15 cellular contexts compared by ENCODE assay signal in the genomic region with DNA sequence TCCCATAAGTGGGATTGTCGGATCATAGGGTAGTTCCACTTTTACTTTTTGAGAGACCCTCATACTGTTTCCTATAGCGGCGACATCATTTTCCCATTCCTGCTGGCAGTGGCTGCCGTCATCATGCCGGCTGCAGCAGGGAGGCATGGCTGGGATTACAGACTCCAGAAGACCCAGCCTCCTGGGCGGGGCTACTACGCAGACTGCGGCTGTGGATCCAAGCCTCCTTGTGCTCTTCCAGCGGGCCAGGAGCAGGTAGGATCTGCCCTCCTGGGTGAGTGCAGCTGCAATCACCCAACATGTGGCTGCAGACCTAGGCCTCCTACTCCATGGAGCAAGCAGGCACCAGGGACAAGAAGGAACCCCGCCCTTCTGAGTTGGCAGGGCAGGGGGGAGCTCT.
DNase-seq lines count a peak whose midpoint lies in the region; ATAC-seq and TF ChIP-seq lines count a peak whose summit lies in the region.
"Had no signal": no experiment of that assay in that cellular context is flagged by ENCODE, and none has a peak within 500 bp of the region (broad histone marks: within the 10 kb centered on the region; RNA-seq: fewer than 3 reads in every experiment).

No MANE protein-coding gene starts in this region.

- intact Hi-C loops in activated CD4-positive, alpha-beta T cell treated with anti-CD3 and anti-CD28 coated beads, Interleukin-2, amount 10 ng/mL, durations not matched to agents 24 days and 14 days (cut with micrococcal nuclease) = no loop called here
- intact Hi-C loops in activated CD4-positive, alpha-beta T cell treated with anti-CD3 and anti-CD28 coated beads for 36 hours (cut with DNase I, micrococcal nuclease) = no loop called here
- intact Hi-C loops in MCF 10A (cut with micrococcal nuclease) = no loop called here

- peak overlapping the region; percentile 72 for H2AFZ ChIP-seq in neural progenitor cell (replicated peaks)

- CTCF ChIA-PET in activated CD4-positive, alpha-beta T cell treated with anti-CD3 and anti-CD28 coated beads for 36 hours (lab: Charles Lee) = no interaction called here
- CTCF ChIA-PET in WTC11 (lab: Charles Lee) = no interaction called here
- CTCF ChIA-PET in MCF 10A (lab: Yijun Ruan, JAX) = no interaction called here

- H3K36me3 ChIP-seq in neural progenitor cell (no peaks in the 10 kb centered on the region), MG63 (no peaks in the 10 kb centered on the region)
- H3K36me3 ChIP-seq: BLaER1 had no signal

- ATAC-seq in activated CD4-positive, alpha-beta T cell treated with anti-CD3 and anti-CD28 coated beads for 36 hours = no peak
- ATAC-seq in WTC11 (peak; percentile 93), GM19463 (IDR thresholded peaks at IDR 0.05; ENCODE audit: unreplicated experiment) (no peak)

- H3K4me1 Mint-ChIP-seq in activated CD4-positive, alpha-beta T cell treated with anti-CD3 and anti-CD28 coated beads, Interleukin-2, amount 10 ng/mL, durations not matched to agents 24 days and 14 days = no peaks in the 10 kb centered on the region
- no peaks in the 10 kb centered on the region for H3K4me1 Mint-ChIP-seq in activated CD4-positive, alpha-beta T cell treated with anti-CD3 and anti-CD28 coated beads for 36 hours
- H3K4me1 Mint-ChIP-seq in WTC11 (no peaks in the 10 kb centered on the region), neural progenitor cell (no peaks in the 10 kb centered on the region), MCF 10A (ENCODE audit: insufficient read depth, unreplicated experiment) (no peaks in the 10 kb centered on the region)
- H3K4me1 Mint-ChIP-seq: CD8-positive, alpha-beta memory T cell had no signal

- no peaks in the 10 kb centered on the region for H3K9me3 Mint-ChIP-seq in activated CD4-positive, alpha-beta T cell treated with anti-CD3 and anti-CD28 coated beads, Interleukin-2, amount 10 ng/mL, durations not matched to agents 24 days and 14 days
- no peaks in the 10 kb centered on the region for H3K9me3 Mint-ChIP-seq in activated CD4-positive, alpha-beta T cell treated with anti-CD3 and anti-CD28 coated beads for 36 hours (ENCODE audit: low read depth)
- peaks cover 26% of the 10 kb centered on the region for H3K9me3 Mint-ChIP-seq in WTC11
- H3K9me3 Mint-ChIP-seq in neural progenitor cell = no peaks in the 10 kb centered on the region
- H3K9me3 Mint-ChIP-seq in MCF 10A (ENCODE audit: unreplicated experiment) = peaks cover 4% of the 10 kb centered on the region
- H3K9me3 Mint-ChIP-seq: CD8-positive, alpha-beta memory T cell had no signal

- H3K4me3 ChIP-seq in neural progenitor cell = no peak overlapping the region
- no peak overlapping the region for H3K4me3 ChIP-seq in MG63
- H3K4me3 ChIP-seq: BLaER1 had no signal

- H3K9ac ChIP-seq in neural progenitor cell = no peak overlapping the region
- H3K9ac ChIP-seq: BLaER1 had no signal

- H3K4me3 Mint-ChIP-seq in activated CD4-positive, alpha-beta T cell treated with anti-CD3 and anti-CD28 coated beads, Interleukin-2, amount 10 ng/mL, durations not matched to agents 24 days and 14 days = no peak overlapping the region
- H3K4me3 Mint-ChIP-seq in activated CD4-positive, alpha-beta T cell treated with anti-CD3 and anti-CD28 coated beads for 36 hours = no peak overlapping the region
- no peak overlapping the region for H3K4me3 Mint-ChIP-seq in WTC11
- H3K4me3 Mint-ChIP-seq in neural progenitor cell = no peak overlapping the region
- H3K4me3 Mint-ChIP-seq in MCF 10A (ENCODE audit: unreplicated experiment) = no peak overlapping the region
- H3K4me3 Mint-ChIP-seq: CD8-positive, alpha-beta memory T cell had no signal

- no peaks in the 10 kb centered on the region for H3K4me1 ChIP-seq in neural progenitor cell
- H3K4me1 ChIP-seq: Caco-2 had no signal

- H3K79me2 ChIP-seq in neural progenitor cell (ENCODE audit: low read depth) = no peaks in the 10 kb centered on the region

- H3K9me3 ChIP-seq in neural progenitor cell (ENCODE audit: low read depth) (no peaks in the 10 kb centered on the region), MG63 (no peaks in the 10 kb centered on the region)
- H3K9me3 ChIP-seq: Caco-2 had no signal

- H3K27ac Mint-ChIP-seq in activated CD4-positive, alpha-beta T cell treated with anti-CD3 and anti-CD28 coated beads, Interleukin-2, amount 10 ng/mL, durations not matched to agents 24 days and 14 days = no peak overlapping the region
- no peak overlapping the region for H3K27ac Mint-ChIP-seq in activated CD4-positive, alpha-beta T cell treated with anti-CD3 and anti-CD28 coated beads for 36 hours
- H3K27ac Mint-ChIP-seq in WTC11 = no peak overlapping the region
- H3K27ac Mint-ChIP-seq in neural progenitor cell = no peak overlapping the region
- H3K27ac Mint-ChIP-seq in MCF 10A (ENCODE audit: low read depth, unreplicated experiment) = no peak overlapping the region
- H3K27ac Mint-ChIP-seq: CD8-positive, alpha-beta memory T cell had no signal

- no peak overlapping the region for H3K27ac ChIP-seq in neural progenitor cell
- H3K27ac ChIP-seq: BLaER1 had no signal

- no peaks in the 10 kb centered on the region for H3K36me3 Mint-ChIP-seq in activated CD4-positive, alpha-beta T cell treated with anti-CD3 and anti-CD28 coated beads, Interleukin-2, amount 10 ng/mL, durations not matched to agents 24 days and 14 days (ENCODE audit: low read depth)
- no peaks in the 10 kb centered on the region for H3K36me3 Mint-ChIP-seq in activated CD4-positive, alpha-beta T cell treated with anti-CD3 and anti-CD28 coated beads for 36 hours (ENCODE audit: low read depth)
- H3K36me3 Mint-ChIP-seq in WTC11 (peaks cover 5% of the 10 kb centered on the region), neural progenitor cell (no peaks in the 10 kb centered on the region), MCF 10A (ENCODE audit: insufficient read depth, unreplicated experiment) (peaks cover 4% of the 10 kb centered on the region)
- H3K36me3 Mint-ChIP-seq: CD8-positive, alpha-beta memory T cell had no signal

- H4K20me1 ChIP-seq in neural progenitor cell (ENCODE audit: low read depth) = no peaks in the 10 kb centered on the region
- H4K20me1 ChIP-seq: BLaER1 had no signal

- H3K27me3 ChIP-seq in neural progenitor cell (no peaks in the 10 kb centered on the region), MG63 (no peaks in the 10 kb centered on the region)
- H3K27me3 ChIP-seq: BLaER1 had no signal

- no peaks in the 10 kb centered on the region for H3K27me3 Mint-ChIP-seq in activated CD4-positive, alpha-beta T cell treated with anti-CD3 and anti-CD28 coated beads, Interleukin-2, amount 10 ng/mL, durations not matched to agents 24 days and 14 days
- H3K27me3 Mint-ChIP-seq in activated CD4-positive, alpha-beta T cell treated with anti-CD3 and anti-CD28 coated beads for 36 hours = peaks cover 5% of the 10 kb centered on the region
- H3K27me3 Mint-ChIP-seq in WTC11 (ENCODE audit: low read depth) (no peaks in the 10 kb centered on the region), neural progenitor cell (ENCODE audit: insufficient read depth, low read depth) (peaks cover 4% of the 10 kb centered on the region), MCF 10A (ENCODE audit: insufficient read depth, unreplicated experiment) (no peaks in the 10 kb centered on the region)

- POLR2A ChIA-PET in activated CD4-positive, alpha-beta T cell treated with anti-CD3 and anti-CD28 coated beads for 36 hours (lab: Charles Lee) = no interaction called here
- POLR2A ChIA-PET in WTC11 (lab: Charles Lee) (no interaction called here), MCF 10A (lab: Yijun Ruan, JAX) (no interaction called here)

- H3K4me2 ChIP-seq in neural progenitor cell = no peak overlapping the region
- H3K4me2 ChIP-seq: BLaER1 had no signal

- TF ChIP-seq CTCF in WTC11 (IDR thresholded peaks at IDR 0.05) (no peak), neural progenitor cell (IDR thresholded peaks at IDR 0.05) (no peak), MCF 10A (IDR thresholded peaks at IDR 0.05; ENCODE audit: unreplicated experiment) (no peak)

- no TSS peak for BruUV-seq in MCF 10A (replicated peaks; lab: Mats Ljungman, UMichigan)

- peak; percentile 27 for DNase-seq in activated CD4-positive, alpha-beta T cell treated with anti-CD3 and anti-CD28 coated beads, Interleukin-2, amount 10 ng/mL, durations not matched to agents 24 days and 14 days
- no peak for DNase-seq in activated CD4-positive, alpha-beta T cell treated with anti-CD3 and anti-CD28 coated beads for 36 hours
- peak; percentile 29 for DNase-seq in WTC11 (ENCODE audit: low spot score)
- peak; percentile 57 for DNase-seq in neural progenitor cell (ENCODE audit: low spot score)
- no peak for DNase-seq in MCF 10A (ENCODE audit: unreplicated experiment)
- DNase-seq in MG63 = no peak
- DNase-seq: 8988T; AML-193; Caco-2; CD8-positive, alpha-beta memory T cell; DND-41; GDM1; IMR-90 had no signal

- H3F3A ChIP-seq in neural progenitor cell (ENCODE audit: low read depth) = no peaks in the 10 kb centered on the region

TF ChIP-seq in WTC11, 78 proteins besides CTCF, POLR2A, EP300 and RAD21:
- no peak for TF ChIP-seq ZBTB21 (CRISPR knock-in tag; IDR thresholded peaks at IDR 0.05; ENCODE audit: borderline replicate concordance)
- TF ChIP-seq ESRRA (CRISPR knock-in tag; IDR thresholded peaks at IDR 0.05; ENCODE audit: borderline replicate concordance) = no peak
- TF ChIP-seq ZNF219 (CRISPR knock-in tag; IDR thresholded peaks at IDR 0.05; ENCODE audit: borderline replicate concordance) = no peak
- no peak for TF ChIP-seq SMAD4 (CRISPR knock-in tag; IDR thresholded peaks at IDR 0.05)
- TF ChIP-seq PRRX2 (CRISPR knock-in tag; IDR thresholded peaks at IDR 0.05) = no peak

Comparison
In these comparisons a context has a peak if more than half of its experiments do, and no peak if none do; other contexts are left out.
1. DNase-seq: peak in activated CD4-positive, alpha-beta T cell treated with anti-CD3 and anti-CD28 coated beads, Interleukin-2, amount 10 ng/mL, durations not matched to agents 24 days and 14 days (single experiment), WTC11 (single experiment) and neural progenitor cell (single experiment); none in activated CD4-positive, alpha-beta T cell treated with anti-CD3 and anti-CD28 coated beads for 36 hours (single experiment), MCF 10A (single experiment) and MG63 (single experiment).